In the genomic region with DNA sequence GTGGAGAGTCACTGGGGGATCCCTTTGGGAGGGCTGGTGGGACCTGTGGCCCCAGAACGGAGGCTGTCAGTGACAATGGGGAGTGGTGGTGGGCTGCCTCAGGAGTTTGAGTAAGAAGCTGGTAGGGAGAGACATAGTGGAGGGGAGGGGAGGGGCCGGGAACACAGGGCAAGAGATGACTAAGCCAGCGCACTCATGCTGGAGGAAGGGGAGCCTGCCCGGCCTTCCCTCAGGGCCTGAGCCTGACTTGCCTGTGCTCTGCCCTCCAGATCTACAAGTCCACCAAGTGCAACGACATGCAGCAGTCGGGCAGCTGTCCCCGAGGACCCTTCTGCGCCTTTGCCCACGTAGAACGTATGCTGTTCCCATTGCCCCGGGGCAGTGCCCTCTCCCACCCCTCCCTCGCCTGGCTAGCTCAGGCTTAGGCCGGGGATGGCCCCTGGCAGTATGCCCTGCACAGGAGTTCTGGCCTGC, we compare ENCODE assay signal across 13 cellular contexts. TPM values are rescaled to one million over a fixed set of nuclear protein-coding genes. Genes with fewer than 3 reads are reported as not detected.
A peak's percentile ranks its signal among the peaks of the same experiment; 100 is the strongest.
DNase-seq lines count a peak whose midpoint lies in the region; ATAC-seq and TF ChIP-seq lines count a peak whose summit lies in the region.
"Had no signal": no experiment of that assay in that cellular context is flagged by ENCODE, and none has a peak within 500 bp of the region (broad histone marks: within the 10 kb centered on the region; RNA-seq: fewer than 3 reads in every experiment).

No MANE protein-coding gene starts in this region.

- DNase-seq in Caki2 (ENCODE audit: low read depth) (peak; percentile 30), Panc1 (ENCODE audit: low read depth, low spot score) (no peak), dermis blood vessel endothelial cell (peak; percentile 79), neural crest cell (ENCODE audit: low read depth, low spot score) (no peak), GM20000 (ENCODE audit: low spot score) (no peak), DMS53 (lab: John Stamatoyannopoulos, UW) (no peak)
- no peak for DNase-seq in activated naive CD4-positive, alpha-beta T cell treated with anti-CD3 and anti-CD28 coated beads, Interleukin-2, amount 50 U/mL, for 16 hours
- DNase-seq: Caco-2; naive thymus-derived CD4-positive, alpha-beta T cell; NCI-H1092 treated with DMSO at 0.1 percent for 48 hours; NCI-H526 treated with DMSO at 0.1 percent for 48 hours; stimulated activated CD4-positive, alpha-beta T cell treated with anti-CD3 and anti-CD28 coated beads, Interleukin-1b, Interleukin-23, amount 100 ng/mL, for 48 hours had no signal

- POLR2A ChIA-PET in Panc1 (lab: Charles Lee) = interaction anchor here (0.6 to 1.3 kb wide), 2 partner anchors 11 to 29 kb away, joined by 3 to 6 read pairs; a partner anchor contains a TSS

- no peak overlapping the region for H3K4me3 Mint-ChIP-seq in neural crest cell
- H3K4me3 Mint-ChIP-seq: naive thymus-derived CD4-positive, alpha-beta T cell had no signal

- H3K27ac ChIP-seq in Panc1 (ENCODE audit: low read length) = no peak overlapping the region

- H3K9me3 Mint-ChIP-seq in neural crest cell = no peaks in the 10 kb centered on the region
- H3K9me3 Mint-ChIP-seq: naive thymus-derived CD4-positive, alpha-beta T cell had no signal

- no peaks in the 10 kb centered on the region for H3K27me3 ChIP-seq in Panc1 (ENCODE audit: control insufficient read depth, insufficient read depth, low read length)

- BruUV-seq in Panc1 (replicated peaks; lab: Mats Ljungman, UMichigan) = no TSS peak

- H3K4me1 Mint-ChIP-seq in neural crest cell = no peaks in the 10 kb centered on the region

- CTCF ChIA-PET in Panc1 (lab: Charles Lee) = interaction anchor here (0.6 kb wide), 1 partner anchor 28 kb away, joined by 3 read pairs; no protein-coding TSS in a partner anchor

- peak overlapping the region; percentile 35 for H3K27ac Mint-ChIP-seq in neural crest cell (ENCODE audit: unreplicated experiment)

- peaks cover 5% of the 10 kb centered on the region for H3K36me3 Mint-ChIP-seq in neural crest cell (ENCODE audit: low read depth)

- no peaks in the 10 kb centered on the region for H3K4me1 ChIP-seq in Panc1 (ENCODE audit: control insufficient read depth, insufficient read depth, low read length)
- H3K4me1 ChIP-seq: Caco-2 had no signal

- no peaks in the 10 kb centered on the region for H3K9me3 ChIP-seq in Panc1 (ENCODE audit: control insufficient read depth, insufficient read depth, low read depth, low read length)
- H3K9me3 ChIP-seq: Caco-2 had no signal

- intact Hi-C loops in Panc1 (cut with micrococcal nuclease; ENCODE audit: unreplicated experiment) = no loop called here

- in situ Hi-C loops in Caki2 (cut with HindIII; ENCODE audit: low pct_unique_long_range_greater_than_20kb, low sequenced_read_pairs) (no loop called here), Panc1 (cut with HindIII; ENCODE audit: low pct_unique_long_range_greater_than_20kb, low sequenced_read_pairs) (no loop called here)

- TF ChIP-seq CTCF in Panc1 (IDR thresholded peaks at IDR 0.05) (no peak), neural crest cell (conservative IDR thresholded peaks at IDR 0.05) (no peak), GM20000 (IDR thresholded peaks at IDR 0.05; ENCODE audit: extremely low read depth, missing control alignments) (no peak)

- ATAC-seq in Panc1 (peak; percentile 68), GM19397 (IDR thresholded peaks at IDR 0.05; ENCODE audit: unreplicated experiment) (no peak)
- ATAC-seq: naive thymus-derived CD4-positive, alpha-beta T cell had no signal

- no peaks in the 10 kb centered on the region for H3K36me3 ChIP-seq in Panc1 (ENCODE audit: control insufficient read depth, insufficient read depth, low read length)

- no peak overlapping the region for H3K4me3 ChIP-seq in Panc1 (ENCODE audit: low read depth in 2 of 2, low read length in 2 of 2)

- H3K27me3 Mint-ChIP-seq in neural crest cell (ENCODE audit: low read depth) = no peaks in the 10 kb centered on the region
- H3K27me3 Mint-ChIP-seq: naive thymus-derived CD4-positive, alpha-beta T cell had no signal

RNA-seq across cellular contexts. Expression of a gene that starts 29.3 kb away (rescaled TPM):
- total RNA-seq in Caki2 (2014; rRNA removed; shearing (Covaris generic); ENCODE audit: low replicate concordance) = 1.5 and 2.2 TPM in 2 replicates
- total RNA-seq in Panc1 (2021; ENCODE audit: unreplicated experiment) = 12.7 TPM
- polyA plus RNA-seq in Panc1 (2012; ENCODE audit: insufficient read length) = 6.7 TPM
- 3.2 and 3.4 TPM in 2 replicates for total RNA-seq in dermis blood vessel endothelial cell
- 1.1 and 3.1 TPM in 2 replicates for total RNA-seq in neural crest cell

RNA-seq across cellular contexts. Expression of a gene that starts 30.3 kb away (rescaled TPM):
- total RNA-seq in Caki2 (2014; rRNA removed; shearing (Covaris generic); ENCODE audit: low replicate concordance) = 34.4 and 37.1 TPM in 2 replicates
- total RNA-seq in Panc1 (2021; ENCODE audit: unreplicated experiment) = 32.1 TPM
- polyA plus RNA-seq in Panc1 (2012; ENCODE audit: insufficient read length) = 24.3 TPM
- total RNA-seq in dermis blood vessel endothelial cell = 10.9 and 12.4 TPM in 2 replicates
- total RNA-seq in neural crest cell = 49.3 and 49.4 TPM in 2 replicates

RNA-seq across cellular contexts. Expression of a gene that starts 40.2 kb away (rescaled TPM):
- 16.9 and 25.7 TPM in 2 replicates for total RNA-seq in Caki2 (2014; rRNA removed; shearing (Covaris generic); ENCODE audit: low replicate concordance)
- total RNA-seq in Panc1 (2021; ENCODE audit: unreplicated experiment) (163 TPM), dermis blood vessel endothelial cell (19.2 and 54.3 TPM in 2 replicates), neural crest cell (49.3 and 53.3 TPM in 2 replicates)
- 195 TPM for polyA plus RNA-seq in Panc1 (2012; ENCODE audit: insufficient read length)

RNA-seq across cellular contexts. Expression of a gene that starts 49.9 kb away (rescaled TPM):
- total RNA-seq in Caki2 (2014; rRNA removed; shearing (Covaris generic); ENCODE audit: low replicate concordance) = 45.8 and 57.3 TPM in 2 replicates
- total RNA-seq in Panc1 (2021; ENCODE audit: unreplicated experiment) (35.8 TPM), dermis blood vessel endothelial cell (66.0 and 66.5 TPM in 2 replicates), neural crest cell (11.9 and 13.1 TPM in 2 replicates)
- polyA plus RNA-seq in Panc1 (2012; ENCODE audit: insufficient read length) = 51.2 TPM

Comparison
In these comparisons a context has a peak if more than half of its experiments do, and no peak if none do; other contexts are left out.
1. DNase-seq: peak in Caki2 (single experiment) and dermis blood vessel endothelial cell (single experiment); none in Panc1 (single experiment), neural crest cell (single experiment), activated naive CD4-positive, alpha-beta T cell treated with anti-CD3 and anti-CD28 coated beads, Interleukin-2, amount 50 U/mL, for 16 hours (single experiment), GM20000 (single experiment) and DMS53 (single experiment).